ENCODE assay signal across 11 cellular contexts in the genomic region with DNA sequence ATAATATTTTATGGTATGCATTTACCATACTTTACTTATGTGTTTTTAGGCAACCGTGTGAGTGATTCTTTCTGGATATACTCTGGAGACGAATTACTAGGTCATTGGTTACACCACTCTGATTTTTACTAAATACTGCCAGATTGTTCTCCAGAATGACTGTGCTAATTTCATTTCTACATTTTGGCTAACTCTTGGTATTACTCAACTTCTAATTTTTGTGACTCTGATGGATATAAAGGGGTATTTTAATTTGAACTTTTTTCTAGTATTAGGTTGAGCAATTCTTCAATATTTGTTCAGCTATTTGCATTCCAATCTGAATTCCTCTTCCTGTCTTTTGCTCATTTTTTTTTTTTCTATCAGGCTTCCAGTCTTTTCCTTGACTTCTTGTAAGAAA.
DNase-seq lines count a peak whose midpoint lies in the region; ATAC-seq and TF ChIP-seq lines count a peak whose summit lies in the region.
"Had no signal": no experiment of that assay in that cellular context is flagged by ENCODE, and none has a peak within 500 bp of the region (broad histone marks: within the 10 kb centered on the region; RNA-seq: fewer than 3 reads in every experiment).

No MANE protein-coding gene starts in this region.

- H3K27me3 ChIP-seq in GM06990 (replicated peaks; ENCODE audit: control insufficient read depth, insufficient read depth, low read length) (no peaks in the 10 kb centered on the region), right cardiac atrium (ENCODE audit: control insufficient read depth, insufficient read depth) (no peaks in the 10 kb centered on the region), dorsolateral prefrontal cortex (peaks cover 0 to 14% (median 0%) of the 10 kb centered on the region in 45 donors)
- H3K27me3 ChIP-seq: neutrophil had no signal

- H3K4me3 ChIP-seq in GM06990 (replicated peaks; ENCODE audit: low read depth, low read length) (no peak overlapping the region), right cardiac atrium (ENCODE audit: low read length) (no peak overlapping the region), dorsolateral prefrontal cortex (no peak overlapping the region)

- DNase-seq in GM06990 (ENCODE audit: extremely low read depth, insufficient read length) (peak; percentile 31), right cardiac atrium (no peak), UCSD-AML1 (lab: John Stamatoyannopoulos, UW; ENCODE audit: unreplicated experiment) (no peak), NCI-H524 (lab: John Stamatoyannopoulos, UW) (no peak), dorsolateral prefrontal cortex (no peak)
- DNase-seq: activated effector memory CD4-positive, alpha-beta T cell treated with anti-CD3 and anti-CD28 coated beads, Interleukin-2, amount 50 U/mL, for 16 hours had no signal

- intact Hi-C loops in right cardiac atrium (cut with DNase I) (no loop called here), dorsolateral prefrontal cortex (cut with DNase I) (no loop called here)

- no peaks in the 10 kb centered on the region for H3K9me3 ChIP-seq in right cardiac atrium (ENCODE audit: control insufficient read depth, low read length)
- H3K9me3 ChIP-seq: neutrophil had no signal

- no peaks in the 10 kb centered on the region for H3K4me1 ChIP-seq in right cardiac atrium (ENCODE audit: control insufficient read depth, insufficient read depth, low read length)

- no peak for TF ChIP-seq CTCF in GM06990 (IDR thresholded peaks at IDR 0.05; ENCODE audit: insufficient read depth, low read length, poor library complexity, severe bottlenecking)
- TF ChIP-seq CTCF in dorsolateral prefrontal cortex (IDR thresholded peaks at IDR 0.05 in 54 of 56, conservative IDR thresholded peaks at IDR 0.05 in 2 of 56; ENCODE audit: low read depth in 1 of 56, partially characterized antibody in 56 of 56): no peak

- whole genome bisulfite sequencing in right cardiac atrium: 33% methylated on average over 2 of the region's 2 CpGs

- H3K27ac ChIP-seq in right cardiac atrium (ENCODE audit: low read length) (no peak overlapping the region), dorsolateral prefrontal cortex (no peak overlapping the region)
- H3K27ac ChIP-seq: neutrophil had no signal

- ATAC-seq in GM21515 (IDR thresholded peaks at IDR 0.05; ENCODE audit: unreplicated experiment) (peak; percentile 71), HG03460 (IDR thresholded peaks at IDR 0.05; ENCODE audit: unreplicated experiment) (peak; percentile 95), right cardiac atrium (peak; percentile 46 to 82), HG03571 (IDR thresholded peaks at IDR 0.05; ENCODE audit: unreplicated experiment) (no peak)
- ATAC-seq: SK-N-SH treated with all-trans-retinoic acid at 6 μM for 48 hours had no signal

- no peaks in the 10 kb centered on the region for H3K36me3 ChIP-seq in GM06990 (ENCODE audit: control insufficient read depth, insufficient read depth, low read length)
- H3K36me3 ChIP-seq: neutrophil had no signal
